In genomic region chr1:65002156-65002507, GRCh38 we compare ENCODE assay signal across 8 cellular contexts. TPM values are rescaled to one million over a fixed set of nuclear protein-coding genes. Genes with fewer than 3 reads are reported as not detected.
A peak's percentile ranks its signal among the peaks of the same experiment; 100 is the strongest.
DNase-seq lines count a peak whose midpoint lies in the region; ATAC-seq and TF ChIP-seq lines count a peak whose summit lies in the region.

No MANE protein-coding gene starts in this region.

- H2AFZ ChIP-seq in PC-9: peak overlapping the region; percentile 98
- peak overlapping the region; percentile 56 for H2AFZ ChIP-seq in parathyroid adenoma

- no peak for TF ChIP-seq CTCF in GM12864 (IDR thresholded peaks at IDR 0.05; ENCODE audit: low read depth, low read length, missing control alignments)
- no peak for TF ChIP-seq CTCF in PC-9 (conservative IDR thresholded peaks at IDR 0.05)
- no peak for TF ChIP-seq CTCF in parathyroid adenoma (IDR thresholded peaks at IDR 0.05)

- no peaks in the 10 kb centered on the region for H3F3A ChIP-seq in PC-9 (ENCODE audit: insufficient read depth, low read depth)

- H3K4me1 ChIP-seq in PC-9 (replicated peaks; ENCODE audit: insufficient read depth): peaks cover 4% of the 10 kb centered on the region; the same call in 1 of the 2 replicates
- H3K4me1 ChIP-seq in parathyroid adenoma: no peaks in the 10 kb centered on the region

- no TSS peak for BruUV-seq in PC-9 (replicated peaks; lab: Mats Ljungman, UMichigan)

- H3K27ac ChIP-seq in PC-9: peak overlapping the region; percentile 71
- H3K27ac ChIP-seq in epithelial cell of prostate: peak overlapping the region; percentile 77
- peak overlapping the region; percentile 63 for H3K27ac ChIP-seq in parathyroid adenoma

- CTCF ChIA-PET in PC-9 (lab: Charles Lee): no interaction called here

- intact Hi-C loops in PC-9 (cut with micrococcal nuclease; ENCODE audit: unreplicated experiment): no loop called here

- no peak for DNase-seq in GM12864 (ENCODE audit: low read depth)
- DNase-seq in PC-9: no peak
- DNase-seq in epithelial cell of prostate (ENCODE audit: low read depth, low spot score): no peak
- DNase-seq in germinal center (ENCODE audit: low spot score): no peak
- no peak for DNase-seq in NCI-H1092 (lab: John Stamatoyannopoulos, UW)
- DNase-seq in NCI-H146 (lab: John Stamatoyannopoulos, UW): no peak

- POLR2A ChIA-PET in PC-9 (lab: Charles Lee; ENCODE audit: unreplicated experiment): no interaction called here

- no peak overlapping the region for H3K9ac ChIP-seq in parathyroid adenoma

- H3K9me3 ChIP-seq in PC-9 (ENCODE audit: insufficient read depth, low read depth) (no peaks in the 10 kb centered on the region), parathyroid adenoma (ENCODE audit: control insufficient read depth, low read length) (no peaks in the 10 kb centered on the region)

- no peaks in the 10 kb centered on the region for H3K9me2 ChIP-seq in PC-9 (ENCODE audit: insufficient read depth)

- ATAC-seq in GM19351 (IDR thresholded peaks at IDR 0.05; ENCODE audit: unreplicated experiment): no peak

- H3K79me2 ChIP-seq in PC-9 (ENCODE audit: low read depth) (no peaks in the 10 kb centered on the region), parathyroid adenoma (no peaks in the 10 kb centered on the region)

- peak overlapping the region; percentile 52 for H3K4me3 ChIP-seq in GM12864 (ENCODE audit: low read depth, low read length)
- H3K4me3 ChIP-seq in PC-9: peak overlapping the region; percentile 83
- peak overlapping the region; percentile 28 for H3K4me3 ChIP-seq in parathyroid adenoma (ENCODE audit: low read depth, low read length)

- H3K27me3 ChIP-seq in PC-9 (ENCODE audit: insufficient read depth, low read depth): no peaks in the 10 kb centered on the region
- H3K27me3 ChIP-seq in parathyroid adenoma (ENCODE audit: control insufficient read depth, insufficient read depth, low read length): no peaks in the 10 kb centered on the region

- H3K36me3 ChIP-seq in PC-9 (ENCODE audit: low read depth): no peaks in the 10 kb centered on the region
- H3K36me3 ChIP-seq in parathyroid adenoma (ENCODE audit: control insufficient read depth, insufficient read depth, low read length): no peaks in the 10 kb centered on the region

- no peaks in the 10 kb centered on the region for H4K20me1 ChIP-seq in PC-9 (ENCODE audit: insufficient read depth)

- H3K4me2 ChIP-seq in PC-9 (peak overlapping the region; percentile 83), parathyroid adenoma (ENCODE audit: low read length) (peak overlapping the region; percentile 47)

RNA-seq across cellular contexts. Expression of gene JAK1, which starts 35.8 kb away (rescaled TPM):
- 88.5 and 97.9 TPM in 2 replicates for total RNA-seq in PC-9 (2021)

Comparison
In these comparisons a context has a peak if more than half of its experiments do, and no peak if none do; other contexts are left out.
1. H3K4me3 ChIP-seq: peak in every context shown above with its lines; median percentile 83 in PC-9; 52 in GM12864; 28 in parathyroid adenoma.